2 cellular contexts compared by ENCODE assay signal in the genomic region with DNA sequence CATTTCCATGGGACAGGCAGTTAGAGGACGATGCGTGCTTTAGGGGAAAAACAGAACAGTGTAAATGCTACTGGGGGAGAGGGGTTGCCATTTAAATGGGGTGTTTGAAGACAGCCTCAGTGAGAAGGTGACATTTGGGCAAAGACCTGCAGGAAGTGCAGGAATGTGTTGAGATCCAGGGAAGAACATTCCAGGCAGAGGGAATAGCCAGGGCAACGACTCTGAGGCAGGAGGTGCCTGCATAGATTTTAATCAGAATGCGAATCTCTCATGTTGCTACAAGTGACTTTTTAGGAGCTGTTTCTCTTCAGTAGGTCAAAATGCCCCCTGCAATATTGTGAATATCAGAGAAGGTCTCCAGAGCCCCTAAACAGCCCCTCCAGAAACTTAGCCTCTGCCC.
TF ChIP-seq lines count a peak whose summit lies in the region.

No MANE protein-coding gene starts in this region.

TF ChIP-seq in GM23338, 12 proteins besides CTCF, POLR2A, EP300 and RAD21:
- no peak for TF ChIP-seq EZH2phosphoT487 (IDR thresholded peaks at IDR 0.05; ENCODE audit: unreplicated experiment)
- TF ChIP-seq, protein P1, sequence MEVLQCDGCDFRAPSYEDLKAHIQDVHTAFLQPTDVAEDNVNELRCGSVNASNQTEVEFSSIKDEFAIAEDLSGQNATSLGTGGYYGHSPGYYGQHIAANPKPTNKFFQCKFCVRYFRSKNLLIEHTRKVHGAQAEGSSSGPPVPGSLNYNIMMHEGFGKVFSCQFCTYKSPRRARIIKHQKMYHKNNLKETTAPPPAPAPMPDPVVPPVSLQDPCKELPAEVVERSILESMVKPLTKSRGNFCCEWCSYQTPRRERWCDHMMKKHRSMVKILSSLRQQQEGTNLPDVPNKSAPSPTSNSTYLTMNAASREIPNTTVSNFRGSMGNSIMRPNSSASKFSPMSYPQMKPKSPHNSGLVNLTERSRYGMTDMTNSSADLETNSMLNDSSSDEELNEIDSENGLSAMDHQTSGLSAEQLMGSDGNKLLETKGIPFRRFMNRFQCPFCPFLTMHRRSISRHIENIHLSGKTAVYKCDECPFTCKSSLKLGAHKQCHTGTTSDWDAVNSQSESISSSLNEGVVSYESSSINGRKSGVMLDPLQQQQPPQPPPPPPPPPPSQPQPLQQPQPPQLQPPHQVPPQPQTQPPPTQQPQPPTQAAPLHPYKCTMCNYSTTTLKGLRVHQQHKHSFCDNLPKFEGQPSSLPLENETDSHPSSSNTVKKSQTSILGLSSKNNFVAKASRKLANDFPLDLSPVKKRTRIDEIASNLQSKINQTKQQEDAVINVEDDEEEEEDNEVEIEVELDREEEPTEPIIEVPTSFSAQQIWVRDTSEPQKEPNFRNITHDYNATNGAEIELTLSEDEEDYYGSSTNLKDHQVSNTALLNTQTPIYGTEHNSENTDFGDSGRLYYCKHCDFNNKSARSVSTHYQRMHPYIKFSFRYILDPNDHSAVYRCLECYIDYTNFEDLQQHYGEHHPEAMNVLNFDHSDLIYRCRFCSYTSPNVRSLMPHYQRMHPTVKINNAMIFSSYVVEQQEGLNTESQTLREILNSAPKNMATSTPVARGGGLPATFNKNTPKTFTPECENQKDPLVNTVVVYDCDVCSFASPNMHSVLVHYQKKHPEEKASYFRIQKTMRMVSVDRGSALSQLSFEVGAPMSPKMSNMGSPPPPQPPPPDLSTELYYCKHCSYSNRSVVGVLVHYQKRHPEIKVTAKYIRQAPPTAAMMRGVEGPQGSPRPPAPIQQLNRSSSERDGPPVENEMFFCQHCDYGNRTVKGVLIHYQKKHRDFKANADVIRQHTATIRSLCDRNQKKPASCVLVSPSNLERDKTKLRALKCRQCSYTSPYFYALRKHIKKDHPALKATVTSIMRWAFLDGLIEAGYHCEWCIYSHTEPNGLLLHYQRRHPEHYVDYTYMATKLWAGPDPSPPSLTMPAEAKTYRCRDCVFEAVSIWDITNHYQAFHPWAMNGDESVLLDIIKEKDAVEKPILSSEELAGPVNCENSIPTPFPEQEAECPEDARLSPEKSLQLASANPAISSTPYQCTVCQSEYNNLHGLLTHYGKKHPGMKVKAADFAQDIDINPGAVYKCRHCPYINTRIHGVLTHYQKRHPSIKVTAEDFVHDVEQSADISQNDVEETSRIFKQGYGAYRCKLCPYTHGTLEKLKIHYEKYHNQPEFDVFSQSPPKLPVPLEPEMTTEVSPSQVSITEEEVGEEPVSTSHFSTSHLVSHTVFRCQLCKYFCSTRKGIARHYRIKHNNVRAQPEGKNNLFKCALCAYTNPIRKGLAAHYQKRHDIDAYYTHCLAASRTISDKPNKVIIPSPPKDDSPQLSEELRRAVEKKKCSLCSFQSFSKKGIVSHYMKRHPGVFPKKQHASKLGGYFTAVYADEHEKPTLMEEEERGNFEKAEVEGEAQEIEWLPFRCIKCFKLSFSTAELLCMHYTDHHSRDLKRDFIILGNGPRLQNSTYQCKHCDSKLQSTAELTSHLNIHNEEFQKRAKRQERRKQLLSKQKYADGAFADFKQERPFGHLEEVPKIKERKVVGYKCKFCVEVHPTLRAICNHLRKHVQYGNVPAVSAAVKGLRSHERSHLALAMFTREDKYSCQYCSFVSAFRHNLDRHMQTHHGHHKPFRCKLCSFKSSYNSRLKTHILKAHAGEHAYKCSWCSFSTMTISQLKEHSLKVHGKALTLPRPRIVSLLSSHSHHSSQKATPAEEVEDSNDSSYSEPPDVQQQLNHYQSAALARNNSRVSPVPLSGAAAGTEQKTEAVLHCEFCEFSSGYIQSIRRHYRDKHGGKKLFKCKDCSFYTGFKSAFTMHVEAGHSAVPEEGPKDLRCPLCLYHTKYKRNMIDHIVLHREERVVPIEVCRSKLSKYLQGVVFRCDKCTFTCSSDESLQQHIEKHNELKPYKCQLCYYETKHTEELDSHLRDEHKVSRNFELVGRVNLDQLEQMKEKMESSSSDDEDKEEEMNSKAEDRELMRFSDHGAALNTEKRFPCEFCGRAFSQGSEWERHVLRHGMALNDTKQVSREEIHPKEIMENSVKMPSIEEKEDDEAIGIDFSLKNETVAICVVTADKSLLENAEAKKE (CRISPR knock-in tag; IDR thresholded peaks at IDR 0.05), result no peak
- no peak for TF ChIP-seq CREB1 (CRISPR knock-in tag; IDR thresholded peaks at IDR 0.05; ENCODE audit: low read depth)
- TF ChIP-seq, protein P2, sequence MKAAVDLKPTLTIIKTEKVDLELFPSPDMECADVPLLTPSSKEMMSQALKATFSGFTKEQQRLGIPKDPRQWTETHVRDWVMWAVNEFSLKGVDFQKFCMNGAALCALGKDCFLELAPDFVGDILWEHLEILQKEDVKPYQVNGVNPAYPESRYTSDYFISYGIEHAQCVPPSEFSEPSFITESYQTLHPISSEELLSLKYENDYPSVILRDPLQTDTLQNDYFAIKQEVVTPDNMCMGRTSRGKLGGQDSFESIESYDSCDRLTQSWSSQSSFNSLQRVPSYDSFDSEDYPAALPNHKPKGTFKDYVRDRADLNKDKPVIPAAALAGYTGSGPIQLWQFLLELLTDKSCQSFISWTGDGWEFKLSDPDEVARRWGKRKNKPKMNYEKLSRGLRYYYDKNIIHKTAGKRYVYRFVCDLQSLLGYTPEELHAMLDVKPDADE (IDR thresholded peaks at IDR 0.05), result no peak
- no peak for TF ChIP-seq JUNB (IDR thresholded peaks at IDR 0.05; ENCODE audit: unreplicated experiment)
- TF ChIP-seq POLR2AphosphoS5 (IDR thresholded peaks at IDR 0.05; ENCODE audit: low read depth), result no peak
- TF ChIP-seq ZNF114 (CRISPR knock-in tag; IDR thresholded peaks at IDR 0.05), result no peak

TF ChIP-seq in K562, 482 proteins besides CTCF, POLR2A, EP300 and RAD21:
- TF ChIP-seq, protein P3, sequence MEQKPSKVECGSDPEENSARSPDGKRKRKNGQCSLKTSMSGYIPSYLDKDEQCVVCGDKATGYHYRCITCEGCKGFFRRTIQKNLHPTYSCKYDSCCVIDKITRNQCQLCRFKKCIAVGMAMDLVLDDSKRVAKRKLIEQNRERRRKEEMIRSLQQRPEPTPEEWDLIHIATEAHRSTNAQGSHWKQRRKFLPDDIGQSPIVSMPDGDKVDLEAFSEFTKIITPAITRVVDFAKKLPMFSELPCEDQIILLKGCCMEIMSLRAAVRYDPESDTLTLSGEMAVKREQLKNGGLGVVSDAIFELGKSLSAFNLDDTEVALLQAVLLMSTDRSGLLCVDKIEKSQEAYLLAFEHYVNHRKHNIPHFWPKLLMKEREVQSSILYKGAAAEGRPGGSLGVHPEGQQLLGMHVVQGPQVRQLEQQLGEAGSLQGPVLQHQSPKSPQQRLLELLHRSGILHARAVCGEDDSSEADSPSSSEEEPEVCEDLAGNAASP (IDR thresholded peaks at IDR 0.05), result no peak
- TF ChIP-seq ZBTB7A (IDR thresholded peaks at IDR 0.05; ENCODE audit: borderline replicate concordance, control insufficient read depth, low read depth, low read length) (no peak), GTF2A2 (tag; IDR thresholded peaks at IDR 0.05) (no peak), ZKSCAN8 (CRISPR knock-in tag; IDR thresholded peaks at IDR 0.05) (no peak), TGIF2 (CRISPR knock-in tag; IDR thresholded peaks at IDR 0.05) (no peak), POLR3G (IDR thresholded peaks at IDR 0.05; ENCODE audit: extremely low read depth, insufficient read length, insufficient replicate concordance) (no peak), TEAD2 (tag; IDR thresholded peaks at IDR 0.05) (no peak), SAFB2 (IDR thresholded peaks at IDR 0.05; ENCODE audit: borderline replicate concordance, low read depth, low read length, severe bottlenecking) (no peak), SOX6 (IDR thresholded peaks at IDR 0.05) (no peak), ZNF668 (CRISPR knock-in tag; IDR thresholded peaks at IDR 0.05) (no peak)
- TF ChIP-seq, protein P4, sequence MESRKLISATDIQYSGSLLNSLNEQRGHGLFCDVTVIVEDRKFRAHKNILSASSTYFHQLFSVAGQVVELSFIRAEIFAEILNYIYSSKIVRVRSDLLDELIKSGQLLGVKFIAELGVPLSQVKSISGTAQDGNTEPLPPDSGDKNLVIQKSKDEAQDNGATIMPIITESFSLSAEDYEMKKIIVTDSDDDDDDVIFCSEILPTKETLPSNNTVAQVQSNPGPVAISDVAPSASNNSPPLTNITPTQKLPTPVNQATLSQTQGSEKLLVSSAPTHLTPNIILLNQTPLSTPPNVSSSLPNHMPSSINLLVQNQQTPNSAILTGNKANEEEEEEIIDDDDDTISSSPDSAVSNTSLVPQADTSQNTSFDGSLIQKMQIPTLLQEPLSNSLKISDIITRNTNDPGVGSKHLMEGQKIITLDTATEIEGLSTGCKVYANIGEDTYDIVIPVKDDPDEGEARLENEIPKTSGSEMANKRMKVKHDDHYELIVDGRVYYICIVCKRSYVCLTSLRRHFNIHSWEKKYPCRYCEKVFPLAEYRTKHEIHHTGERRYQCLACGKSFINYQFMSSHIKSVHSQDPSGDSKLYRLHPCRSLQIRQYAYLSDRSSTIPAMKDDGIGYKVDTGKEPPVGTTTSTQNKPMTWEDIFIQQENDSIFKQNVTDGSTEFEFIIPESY (CRISPR knock-in tag; IDR thresholded peaks at IDR 0.05), result no peak
- TF ChIP-seq, protein P5, sequence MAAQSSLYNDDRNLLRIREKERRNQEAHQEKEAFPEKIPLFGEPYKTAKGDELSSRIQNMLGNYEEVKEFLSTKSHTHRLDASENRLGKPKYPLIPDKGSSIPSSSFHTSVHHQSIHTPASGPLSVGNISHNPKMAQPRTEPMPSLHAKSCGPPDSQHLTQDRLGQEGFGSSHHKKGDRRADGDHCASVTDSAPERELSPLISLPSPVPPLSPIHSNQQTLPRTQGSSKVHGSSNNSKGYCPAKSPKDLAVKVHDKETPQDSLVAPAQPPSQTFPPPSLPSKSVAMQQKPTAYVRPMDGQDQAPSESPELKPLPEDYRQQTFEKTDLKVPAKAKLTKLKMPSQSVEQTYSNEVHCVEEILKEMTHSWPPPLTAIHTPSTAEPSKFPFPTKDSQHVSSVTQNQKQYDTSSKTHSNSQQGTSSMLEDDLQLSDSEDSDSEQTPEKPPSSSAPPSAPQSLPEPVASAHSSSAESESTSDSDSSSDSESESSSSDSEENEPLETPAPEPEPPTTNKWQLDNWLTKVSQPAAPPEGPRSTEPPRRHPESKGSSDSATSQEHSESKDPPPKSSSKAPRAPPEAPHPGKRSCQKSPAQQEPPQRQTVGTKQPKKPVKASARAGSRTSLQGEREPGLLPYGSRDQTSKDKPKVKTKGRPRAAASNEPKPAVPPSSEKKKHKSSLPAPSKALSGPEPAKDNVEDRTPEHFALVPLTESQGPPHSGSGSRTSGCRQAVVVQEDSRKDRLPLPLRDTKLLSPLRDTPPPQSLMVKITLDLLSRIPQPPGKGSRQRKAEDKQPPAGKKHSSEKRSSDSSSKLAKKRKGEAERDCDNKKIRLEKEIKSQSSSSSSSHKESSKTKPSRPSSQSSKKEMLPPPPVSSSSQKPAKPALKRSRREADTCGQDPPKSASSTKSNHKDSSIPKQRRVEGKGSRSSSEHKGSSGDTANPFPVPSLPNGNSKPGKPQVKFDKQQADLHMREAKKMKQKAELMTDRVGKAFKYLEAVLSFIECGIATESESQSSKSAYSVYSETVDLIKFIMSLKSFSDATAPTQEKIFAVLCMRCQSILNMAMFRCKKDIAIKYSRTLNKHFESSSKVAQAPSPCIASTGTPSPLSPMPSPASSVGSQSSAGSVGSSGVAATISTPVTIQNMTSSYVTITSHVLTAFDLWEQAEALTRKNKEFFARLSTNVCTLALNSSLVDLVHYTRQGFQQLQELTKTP (IDR thresholded peaks at IDR 0.05; ENCODE audit: low read depth in 1 of 2, partially characterized antibody in 2 of 2), result no peak
- TF ChIP-seq, protein P6, sequence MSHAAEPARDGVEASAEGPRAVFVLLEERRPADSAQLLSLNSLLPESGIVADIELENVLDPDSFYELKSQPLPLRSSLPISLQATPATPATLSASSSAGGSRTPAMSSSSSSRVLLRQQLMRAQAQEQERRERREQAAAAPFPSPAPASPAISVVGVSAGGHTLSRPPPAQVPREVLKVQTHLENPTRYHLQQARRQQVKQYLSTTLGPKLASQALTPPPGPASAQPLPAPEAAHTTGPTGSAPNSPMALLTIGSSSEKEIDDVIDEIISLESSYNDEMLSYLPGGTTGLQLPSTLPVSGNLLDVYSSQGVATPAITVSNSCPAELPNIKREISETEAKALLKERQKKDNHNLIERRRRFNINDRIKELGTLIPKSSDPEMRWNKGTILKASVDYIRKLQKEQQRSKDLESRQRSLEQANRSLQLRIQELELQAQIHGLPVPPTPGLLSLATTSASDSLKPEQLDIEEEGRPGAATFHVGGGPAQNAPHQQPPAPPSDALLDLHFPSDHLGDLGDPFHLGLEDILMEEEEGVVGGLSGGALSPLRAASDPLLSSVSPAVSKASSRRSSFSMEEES (CRISPR knock-in tag; IDR thresholded peaks at IDR 0.05), result no peak
- TF ChIP-seq, protein P7, sequence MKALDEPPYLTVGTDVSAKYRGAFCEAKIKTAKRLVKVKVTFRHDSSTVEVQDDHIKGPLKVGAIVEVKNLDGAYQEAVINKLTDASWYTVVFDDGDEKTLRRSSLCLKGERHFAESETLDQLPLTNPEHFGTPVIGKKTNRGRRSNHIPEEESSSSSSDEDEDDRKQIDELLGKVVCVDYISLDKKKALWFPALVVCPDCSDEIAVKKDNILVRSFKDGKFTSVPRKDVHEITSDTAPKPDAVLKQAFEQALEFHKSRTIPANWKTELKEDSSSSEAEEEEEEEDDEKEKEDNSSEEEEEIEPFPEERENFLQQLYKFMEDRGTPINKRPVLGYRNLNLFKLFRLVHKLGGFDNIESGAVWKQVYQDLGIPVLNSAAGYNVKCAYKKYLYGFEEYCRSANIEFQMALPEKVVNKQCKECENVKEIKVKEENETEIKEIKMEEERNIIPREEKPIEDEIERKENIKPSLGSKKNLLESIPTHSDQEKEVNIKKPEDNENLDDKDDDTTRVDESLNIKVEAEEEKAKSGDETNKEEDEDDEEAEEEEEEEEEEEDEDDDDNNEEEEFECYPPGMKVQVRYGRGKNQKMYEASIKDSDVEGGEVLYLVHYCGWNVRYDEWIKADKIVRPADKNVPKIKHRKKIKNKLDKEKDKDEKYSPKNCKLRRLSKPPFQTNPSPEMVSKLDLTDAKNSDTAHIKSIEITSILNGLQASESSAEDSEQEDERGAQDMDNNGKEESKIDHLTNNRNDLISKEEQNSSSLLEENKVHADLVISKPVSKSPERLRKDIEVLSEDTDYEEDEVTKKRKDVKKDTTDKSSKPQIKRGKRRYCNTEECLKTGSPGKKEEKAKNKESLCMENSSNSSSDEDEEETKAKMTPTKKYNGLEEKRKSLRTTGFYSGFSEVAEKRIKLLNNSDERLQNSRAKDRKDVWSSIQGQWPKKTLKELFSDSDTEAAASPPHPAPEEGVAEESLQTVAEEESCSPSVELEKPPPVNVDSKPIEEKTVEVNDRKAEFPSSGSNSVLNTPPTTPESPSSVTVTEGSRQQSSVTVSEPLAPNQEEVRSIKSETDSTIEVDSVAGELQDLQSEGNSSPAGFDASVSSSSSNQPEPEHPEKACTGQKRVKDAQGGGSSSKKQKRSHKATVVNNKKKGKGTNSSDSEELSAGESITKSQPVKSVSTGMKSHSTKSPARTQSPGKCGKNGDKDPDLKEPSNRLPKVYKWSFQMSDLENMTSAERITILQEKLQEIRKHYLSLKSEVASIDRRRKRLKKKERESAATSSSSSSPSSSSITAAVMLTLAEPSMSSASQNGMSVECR (CRISPR knock-in tag; IDR thresholded peaks at IDR 0.05), result no peak
TF ChIP-seq in K562: peak in this region for 0.
